Comparison of ENCODE assay signal across 16 cellular contexts in the genomic region with DNA sequence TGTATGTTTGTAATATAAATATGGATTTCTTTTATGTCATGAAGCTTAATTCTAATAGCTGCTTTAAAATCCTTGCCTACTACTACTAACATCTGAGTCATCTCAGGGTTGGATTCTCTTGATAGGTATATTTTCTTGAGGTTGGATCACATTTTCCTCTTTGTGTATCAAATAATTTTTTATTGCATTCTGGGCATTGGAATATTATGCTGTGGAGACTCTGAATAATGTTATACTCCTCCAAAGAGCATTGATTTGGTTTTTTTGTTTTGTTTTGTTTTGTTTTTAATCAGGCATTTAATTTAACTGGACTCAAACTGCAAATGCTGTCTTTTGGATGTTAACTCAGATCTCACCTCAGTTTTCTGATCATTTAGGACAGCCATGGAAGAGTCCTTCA. TPM values are rescaled to one million over a fixed set of nuclear protein-coding genes. Genes with fewer than 3 reads are reported as not detected.
DNase-seq lines count a peak whose midpoint lies in the region; ATAC-seq, FAIRE-seq and TF ChIP-seq lines count a peak whose summit lies in the region.
"Had no signal": no experiment of that assay in that cellular context is flagged by ENCODE, and none has a peak within 500 bp of the region (broad histone marks: within the 10 kb centered on the region; RNA-seq: fewer than 3 reads in every experiment).

No MANE protein-coding gene starts in this region.

- intact Hi-C loops in OCI-LY7 (cut with micrococcal nuclease; ENCODE audit: unreplicated experiment), result loop anchor here (5.0 kb wide), 1 partner anchor 35 kb away; no protein-coding TSS in a partner anchor
- intact Hi-C loops in K562 (cut with micrococcal nuclease), result no loop called here

- TF ChIP-seq EP300 in K562 (IDR thresholded peaks at IDR 0.05; ENCODE audit: low read length), result no peak

- no peak for DNase-seq in stimulated activated naive CD8-positive, alpha-beta T cell treated with anti-CD3 and anti-CD28 coated beads, Interleukin-15, amount 100 ng/mL, for 72 hours
- DNase-seq in OCI-LY7 (ENCODE audit: low spot score) (no peak), K562 (ENCODE audit: extremely low read depth in 1 of 4, low spot score in 3 of 4) (no peak), cerebellum (ENCODE audit: low spot score) (no peak), inferior parietal cortex (ENCODE audit: extremely low spot score) (no peak)
- DNase-seq: Caco-2, DMS53, H7, NCI-H1436, NCI-H2081, NCI-H510A, NCI-H82, Peyer's patch had no signal

- H3K27ac Mint-ChIP-seq in stimulated activated naive CD8-positive, alpha-beta T cell treated with anti-CD3 and anti-CD28 coated beads, Interleukin-15, Interleukin-2, amounts not matched to agents 100 ng/mL and 50 ng/mL, for 24 hours, result peak overlapping the region; percentile 66
- peak overlapping the region in 1 of 2 donors; percentile 90 for H3K27ac Mint-ChIP-seq in stimulated activated naive CD8-positive, alpha-beta T cell treated with anti-CD3 and anti-CD28 coated beads, Interleukin-15, amount 100 ng/mL, for 72 hours

- no peaks in the 10 kb centered on the region for H3K9me3 Mint-ChIP-seq in stimulated activated naive CD8-positive, alpha-beta T cell treated with anti-CD3 and anti-CD28 coated beads, Interleukin-15, Interleukin-2, amounts not matched to agents 100 ng/mL and 50 ng/mL, for 24 hours
- H3K9me3 Mint-ChIP-seq in stimulated activated naive CD8-positive, alpha-beta T cell treated with anti-CD3 and anti-CD28 coated beads, Interleukin-15, amount 100 ng/mL, for 72 hours, result no peaks in the 10 kb centered on the region

- H3K36me3 ChIP-seq in OCI-LY7 (ENCODE audit: insufficient read depth, low read length), result peaks cover 100% of the 10 kb centered on the region
- peaks cover 99% of the 10 kb centered on the region for H3K36me3 ChIP-seq in K562 (ENCODE audit: control insufficient read depth, insufficient read depth, low read length)

- in situ Hi-C loops in K562 (cut with MboI), result no loop called here

- no peak for TF ChIP-seq RAD21 in K562 (CRISPR knock-in tag; conservative IDR thresholded peaks at IDR 0.05 in 1 of 2, IDR thresholded peaks at IDR 0.05 in 1 of 2)

- CTCF ChIA-PET in OCI-LY7 (lab: Charles Lee; ENCODE audit: unreplicated experiment), result no interaction called here
- CTCF ChIA-PET in K562 (lab: Yijun Ruan, JAX; ENCODE audit: low intra/inter-chr PET ratio), result no interaction called here

- H3K79me2 ChIP-seq in OCI-LY7 (ENCODE audit: insufficient read depth, low read depth, low read length) (peaks cover 100% of the 10 kb centered on the region), K562 (ENCODE audit: control insufficient read depth, insufficient read depth, low read length) (peaks cover 100% of the 10 kb centered on the region)

- H3K4me3 Mint-ChIP-seq in stimulated activated naive CD8-positive, alpha-beta T cell treated with anti-CD3 and anti-CD28 coated beads, Interleukin-15, Interleukin-2, amounts not matched to agents 100 ng/mL and 50 ng/mL, for 24 hours, result no peak overlapping the region
- H3K4me3 Mint-ChIP-seq in stimulated activated naive CD8-positive, alpha-beta T cell treated with anti-CD3 and anti-CD28 coated beads, Interleukin-15, amount 100 ng/mL, for 72 hours, result no peak overlapping the region

- peaks cover 7% of the 10 kb centered on the region for H3K9me1 ChIP-seq in K562 (ENCODE audit: control insufficient read depth, insufficient read depth, low read length)

- BruUV-seq in OCI-LY7 (replicated peaks; lab: Mats Ljungman, UMichigan) (TSS peak; percentile 0), K562 (replicated peaks; lab: Mats Ljungman, UMichigan) (no TSS peak)

- no peaks in the 10 kb centered on the region for H3K27me3 Mint-ChIP-seq in stimulated activated naive CD8-positive, alpha-beta T cell treated with anti-CD3 and anti-CD28 coated beads, Interleukin-15, Interleukin-2, amounts not matched to agents 100 ng/mL and 50 ng/mL, for 24 hours
- no peaks in the 10 kb centered on the region for H3K27me3 Mint-ChIP-seq in stimulated activated naive CD8-positive, alpha-beta T cell treated with anti-CD3 and anti-CD28 coated beads, Interleukin-15, amount 100 ng/mL, for 72 hours

- H3K27me3 ChIP-seq in K562 (ENCODE audit: control insufficient read depth in 2 of 2, insufficient read depth in 2 of 2, low read length in 2 of 2), result no peaks in the 10 kb centered on the region
- H3K27me3 ChIP-seq: Peyer's patch had no signal

- peaks cover 96% of the 10 kb centered on the region for H3K36me3 Mint-ChIP-seq in stimulated activated naive CD8-positive, alpha-beta T cell treated with anti-CD3 and anti-CD28 coated beads, Interleukin-15, Interleukin-2, amounts not matched to agents 100 ng/mL and 50 ng/mL, for 24 hours (ENCODE audit: low read depth)

- TF ChIP-seq CTCF in OCI-LY7 (conservative IDR thresholded peaks at IDR 0.05; ENCODE audit: low read length), result no peak
- TF ChIP-seq CTCF in K562 (IDR thresholded peaks at IDR 0.05 in 2 of 3, conservative IDR thresholded peaks at IDR 0.05 in 1 of 3; ENCODE audit: insufficient read depth in 2 of 3, low read depth in 1 of 3, low read length in 3 of 3), result no peak

- POLR2A ChIA-PET in OCI-LY7 (lab: Charles Lee), result interaction anchor here (0.5 to 1.4 kb wide), 5 partner anchors 11 to 97 kb away, joined by 3 to 6 read pairs (median 4); a partner anchor contains a TSS
- POLR2A ChIA-PET in K562 (lab: Yijun Ruan, JAX), result interaction anchor here (0.7 to 2.3 kb wide), 3 partner anchors 14 to 28 kb away, joined by 3 to 7 read pairs (median 3); no protein-coding TSS in a partner anchor

- no peak for ATAC-seq in stimulated activated naive CD8-positive, alpha-beta T cell treated with anti-CD3 and anti-CD28 coated beads, Interleukin-15, amount 100 ng/mL, for 72 hours
- no peak for ATAC-seq in K562
- ATAC-seq in HG02884 (IDR thresholded peaks at IDR 0.05; ENCODE audit: unreplicated experiment), result no peak
- ATAC-seq: Right ventricle myocardium inferior had no signal

- H3K4me2 ChIP-seq in OCI-LY7 (ENCODE audit: low read length), result no peak overlapping the region
- no peak overlapping the region for H3K4me2 ChIP-seq in K562 (ENCODE audit: insufficient read depth, low read length)

- no peak overlapping the region for H3K4me3 ChIP-seq in OCI-LY7 (ENCODE audit: low read depth, low read length, poor library complexity, severe bottlenecking)
- H3K4me3 ChIP-seq in K562, result no peak overlapping the region
- H3K4me3 ChIP-seq: Peyer's patch had no signal

- H3K9me2 ChIP-seq in OCI-LY7 (ENCODE audit: insufficient read depth, low read length), result no peaks in the 10 kb centered on the region

- no peak for TF ChIP-seq POLR2A in K562 (conservative IDR thresholded peaks at IDR 0.05)

- 0 out of 4 replicates have a peak overlapping the region, but pooled peaks of 1 of the 2 experiments have one; percentile 4 for H3K9ac ChIP-seq in K562 (ENCODE audit: insufficient read depth in 1 of 2, low read depth in 2 of 2, low read length in 2 of 2)

- H3K4me1 Mint-ChIP-seq in stimulated activated naive CD8-positive, alpha-beta T cell treated with anti-CD3 and anti-CD28 coated beads, Interleukin-15, Interleukin-2, amounts not matched to agents 100 ng/mL and 50 ng/mL, for 24 hours (ENCODE audit: low read depth), result peaks cover 82% of the 10 kb centered on the region
- peaks cover 85% of the 10 kb centered on the region for H3K4me1 Mint-ChIP-seq in stimulated activated naive CD8-positive, alpha-beta T cell treated with anti-CD3 and anti-CD28 coated beads, Interleukin-15, amount 100 ng/mL, for 72 hours

- FAIRE-seq in K562 (lab: Jason Lieb, UNC), result no peak

- H4K20me1 ChIP-seq in OCI-LY7 (ENCODE audit: insufficient read depth, low read length) (peaks cover 85% of the 10 kb centered on the region), K562 (replicated peaks; ENCODE audit: control insufficient read depth, insufficient read depth, low read length) (peaks cover 44% of the 10 kb centered on the region)

- no peaks in the 10 kb centered on the region for H3K9me3 ChIP-seq in OCI-LY7 (ENCODE audit: low read length)
- no peaks in the 10 kb centered on the region for H3K9me3 ChIP-seq in K562 (replicated peaks; ENCODE audit: control insufficient read depth, insufficient read depth, low read depth, low read length)
- H3K9me3 ChIP-seq: Caco-2, Peyer's patch had no signal

- H3K27ac ChIP-seq in OCI-LY7 (ENCODE audit: low read depth, low read length, poor library complexity, severe bottlenecking), result no peak overlapping the region
- H3K27ac ChIP-seq in K562 (ENCODE audit: extremely low read depth, low read depth, low read length), result no peak overlapping the region
- H3K27ac ChIP-seq: Peyer's patch had no signal

- H2AFZ ChIP-seq in OCI-LY7 (ENCODE audit: low read length), result no peak overlapping the region
- H2AFZ ChIP-seq in K562 (ENCODE audit: low read depth, low read length), result no peak overlapping the region

- H3K4me1 ChIP-seq in OCI-LY7 (ENCODE audit: insufficient read depth, low read length, poor library complexity, severe bottlenecking), result peaks cover 7% of the 10 kb centered on the region
- peaks cover 0 to 9% of the 10 kb centered on the region in 2 experiments; a peak in 4 of 5 replicates for H3K4me1 ChIP-seq in K562 (replicated peaks in 1 of 2; ENCODE audit: control insufficient read depth in 2 of 2, insufficient read depth in 2 of 2, low read length in 2 of 2)
- H3K4me1 ChIP-seq: Caco-2 had no signal

RNA-seq across cellular contexts. Expression of a gene that starts 8.0 kb away (rescaled TPM):
- 217 and 276 TPM in 2 replicates for total RNA-seq in OCI-LY7 (2014; rRNA removed; shearing (Covaris generic))
- total RNA-seq in OCI-LY7 (2022) (251 and 271 TPM in 2 replicates), K562 (2014; rRNA removed) (234 and 269 TPM in 2 replicates), K562 (2014; rRNA removed; fragmentation: Illumina TruSeq; extraction: Trizol) (355 and 364 TPM in 2 replicates), K562 (2015; rRNA removed; fragmentation: Illumina TruSeq; extraction: Trizol) (395 and 409 TPM in 2 replicates), K562 (2021) (329 and 341 TPM in 2 replicates), cerebellum (211 TPM)
- total RNA-seq in K562 (2011; cell fraction: chromatin; rRNA removed; ENCODE audit: low replicate concordance), result 182 and 518 TPM in 2 replicates
- 112 and 145 TPM in 2 replicates for total RNA-seq in K562 (2011; cell fraction: nucleolus; rRNA removed)
- total RNA-seq in K562 (2011; cell fraction: nucleoplasm; rRNA removed), result 168 and 205 TPM in 2 replicates
- polyA plus RNA-seq in K562 (2011; rRNA removed) (241 and 373 TPM in 2 replicates), K562 (2014; fragmentation: Illumina TruSeq; extraction: Trizol) (265 and 294 TPM in 2 replicates), K562 (2014; fragmentation: Nextera tagmentation; extraction: Ambion mirVana) (100 to 1,000 TPM; 100 to 246 TPM), K562 (2014; rRNA removed) (275 and 300 TPM in 2 replicates)
- 153 and 188 TPM in 2 replicates for polyA plus RNA-seq in K562 (2011; cell fraction: cytosol; rRNA removed)
- 193 and 234 TPM in 2 replicates for polyA plus RNA-seq in K562 (2011; cell fraction: nucleus; rRNA removed)
- 141 and 260 TPM in 2 replicates for polyA plus RNA-seq in K562 (2012)
- 621 and 707 TPM in 2 replicates for polyA minus RNA-seq in K562 (2011; rRNA and poly(A)+ RNA removed)
- polyA minus RNA-seq in K562 (2011; cell fraction: cytosol; rRNA and poly(A)+ RNA removed), result 125 and 221 TPM in 2 replicates
- polyA minus RNA-seq in K562 (2011; cell fraction: nucleus; rRNA and poly(A)+ RNA removed), result 236 and 384 TPM in 2 replicates

RNA-seq across cellular contexts. Expression of a gene that starts 57.5 kb away (rescaled TPM):
- total RNA-seq in OCI-LY7 (2014; rRNA removed; shearing (Covaris generic)), result 2.2 and 4.1 TPM in 2 replicates
- total RNA-seq in OCI-LY7 (2022), result 6.3 and 7.0 TPM in 2 replicates
- total RNA-seq in K562 (2011; cell fraction: chromatin; rRNA removed; ENCODE audit: low replicate concordance), result 10.3 and 14.9 TPM in 2 replicates
- 5.8 and 6.1 TPM in 2 replicates for total RNA-seq in K562 (2011; cell fraction: nucleolus; rRNA removed)
- 13.4 and 17.6 TPM in 2 replicates for total RNA-seq in K562 (2011; cell fraction: nucleoplasm; rRNA removed)
- total RNA-seq in K562 (2014; rRNA removed), result 7.3 and 9.9 TPM in 2 replicates
- total RNA-seq in K562 (2014; rRNA removed; fragmentation: Illumina TruSeq; extraction: Trizol), result 13.4 and 17.9 TPM in 2 replicates
- 11.5 and 15.8 TPM in 2 replicates for total RNA-seq in K562 (2015; rRNA removed; fragmentation: Illumina TruSeq; extraction: Trizol)
- 14.3 and 15.0 TPM in 2 replicates for total RNA-seq in K562 (2021)
- polyA plus RNA-seq in K562 (2011; rRNA removed), result 8.8 and 10.2 TPM in 2 replicates
- polyA plus RNA-seq in K562 (2011; cell fraction: cytosol; rRNA removed), result 4.3 and 11.9 TPM in 2 replicates
- 15.2 and 18.7 TPM in 2 replicates for polyA plus RNA-seq in K562 (2011; cell fraction: nucleus; rRNA removed)
- 13.2 and 29.8 TPM in 2 replicates for polyA plus RNA-seq in K562 (2012)
- polyA plus RNA-seq in K562 (2014; fragmentation: Illumina TruSeq; extraction: Trizol), result 14.7 and 19.2 TPM in 2 replicates
- 10 to 100 TPM; 20.8 to 22.3 TPM for polyA plus RNA-seq in K562 (2014; fragmentation: Nextera tagmentation; extraction: Ambion mirVana)
- polyA plus RNA-seq in K562 (2014; rRNA removed), result 14.0 and 14.2 TPM in 2 replicates
- 13.2 and 21.9 TPM in 2 replicates for polyA minus RNA-seq in K562 (2011; rRNA and poly(A)+ RNA removed)
- polyA minus RNA-seq in K562 (2011; cell fraction: cytosol; rRNA and poly(A)+ RNA removed), result 3.3 and 5.7 TPM in 2 replicates
- polyA minus RNA-seq in K562 (2011; cell fraction: nucleus; rRNA and poly(A)+ RNA removed), result 3.5 and 6.0 TPM in 2 replicates
- total RNA-seq in cerebellum, result 5.1 TPM
